Comparison of ENCODE assay signal across 8 cellular contexts in genomic region chr18:5890261-5890605, GRCh38. TPM values are rescaled to one million over a fixed set of nuclear protein-coding genes. Genes with fewer than 3 reads are reported as not detected.
A peak's percentile ranks its signal among the peaks of the same experiment; 100 is the strongest.
DNase-seq lines count a peak whose midpoint lies in the region; ATAC-seq and TF ChIP-seq lines count a peak whose summit lies in the region.
"Had no signal": no experiment of that assay in that cellular context is flagged by ENCODE, and none has a peak within 500 bp of the region (broad histone marks: within the 10 kb centered on the region; RNA-seq: fewer than 3 reads in every experiment).

No MANE protein-coding gene starts in this region.

- H3K9me3 ChIP-seq in iPS-15b (ENCODE audit: control insufficient read depth, insufficient read depth, low read length) (no peaks in the 10 kb centered on the region), tibial nerve (no peaks in the 10 kb centered on the region)

- no peak for TF ChIP-seq POLR2A in tibial nerve (IDR thresholded peaks at IDR 0.05)

- no peak for DNase-seq in tibial nerve (ENCODE audit: low spot score in 2 of 2)
- DNase-seq in T-helper 9 cell = no peak
- no peak for DNase-seq in SKM-1 (lab: John Stamatoyannopoulos, UW; ENCODE audit: unreplicated experiment)
- DNase-seq in midbrain (lab: John Stamatoyannopoulos, UW) = no peak
- DNase-seq: effector CD4-positive, alpha-beta T cell had no signal

- H3K4me1 ChIP-seq in iPS-15b (ENCODE audit: control insufficient read depth, insufficient read depth, low read length) = peaks cover 5% of the 10 kb centered on the region
- peaks cover 0 to 25% (median 3%) of the 10 kb centered on the region in 4 donors for H3K4me1 ChIP-seq in tibial nerve

- H3K27me3 ChIP-seq in iPS-15b (ENCODE audit: control insufficient read depth, insufficient read depth, low read length) (peaks cover 46% of the 10 kb centered on the region), tibial nerve (peaks cover 0 to 63% of the 10 kb centered on the region in 2 donors)

- WGBS in tibial nerve, 2 donors = 20 to 25% methylated on average over 22 to 25 of the region's 26 CpGs

- H3K27ac ChIP-seq in tibial nerve = no peak overlapping the region

- ATAC-seq in GM21526 (IDR thresholded peaks at IDR 0.05; ENCODE audit: low FRiP score, unreplicated experiment) (peak; percentile 23), HG03457 (IDR thresholded peaks at IDR 0.05; ENCODE audit: unreplicated experiment) (peak; percentile 11)

- TF ChIP-seq CTCF in tibial nerve (IDR thresholded peaks at IDR 0.05) = no peak

- no peak overlapping the region for H3K9ac ChIP-seq in iPS-15b (ENCODE audit: low read depth, low read length)

- H3K36me3 ChIP-seq in iPS-15b (ENCODE audit: control insufficient read depth, insufficient read depth, low read length) = no peaks in the 10 kb centered on the region
- H3K36me3 ChIP-seq in tibial nerve = no peaks in the 10 kb centered on the region

- H3K4me3 ChIP-seq in iPS-15b (ENCODE audit: low read depth, low read length) = peak overlapping the region; percentile 51
- H3K4me3 ChIP-seq in tibial nerve = peak overlapping the region in 3 of 4 donors; percentile 12 to 55 (median 31)

- no peak for TF ChIP-seq EP300 in tibial nerve (IDR thresholded peaks at IDR 0.05)

RNA-seq across cellular contexts. Expression of gene TMEM200C, which starts 5.1 kb away (rescaled TPM):
- under 1 TPM in 3 of 4 donors, not detected in 1; under 0.01 to 0.78 (median 0.60) TPM for total RNA-seq in tibial nerve
